In the genomic region with DNA sequence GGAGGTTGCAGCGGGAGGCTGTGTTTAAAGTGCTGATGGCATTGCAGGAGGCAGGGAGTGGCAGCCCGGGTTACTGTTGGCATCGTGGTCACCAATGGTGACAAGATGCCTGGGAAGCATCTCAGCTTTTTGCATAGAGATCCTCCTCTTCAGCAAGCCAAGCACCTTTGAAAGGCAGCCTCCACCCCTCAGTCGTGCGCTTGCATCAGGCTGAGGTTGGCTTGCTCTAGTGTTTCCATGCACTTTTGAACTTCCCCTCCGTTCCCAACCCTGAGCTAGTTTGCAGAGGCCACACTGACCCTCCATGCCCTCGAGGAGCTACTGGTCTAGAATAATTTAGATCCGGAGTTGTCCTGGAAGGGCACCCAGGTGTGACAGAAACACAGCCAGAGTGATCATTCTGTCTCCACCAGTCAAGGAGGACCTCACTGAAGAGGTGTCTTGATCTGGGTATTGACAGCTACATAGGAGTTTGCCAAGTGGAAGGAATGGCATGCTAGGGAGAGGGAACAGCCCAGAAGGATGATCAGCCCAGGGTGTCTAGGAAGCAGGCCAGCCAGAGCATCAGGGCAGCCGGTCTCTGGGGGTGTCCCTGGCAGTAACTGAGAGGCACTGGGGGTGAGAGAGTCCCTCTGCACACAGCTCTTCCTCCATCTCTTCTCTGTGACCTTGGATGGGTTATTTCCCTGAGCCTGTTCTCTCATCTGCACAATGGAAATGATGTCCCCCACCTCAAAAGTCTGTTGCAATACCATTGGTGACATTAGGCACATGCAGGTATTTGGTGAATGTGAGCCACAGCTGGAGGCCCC, we compare ENCODE assay signal across 34 cellular contexts. TPM values are rescaled to one million over a fixed set of nuclear protein-coding genes. Genes with fewer than 3 reads are reported as not detected.
A peak's percentile ranks its signal among the peaks of the same experiment; 100 is the strongest.
DNase-seq lines count a peak whose midpoint lies in the region; ATAC-seq, FAIRE-seq and TF ChIP-seq lines count a peak whose summit lies in the region.
"Had no signal": no experiment of that assay in that cellular context is flagged by ENCODE, and none has a peak within 500 bp of the region (broad histone marks: within the 10 kb centered on the region; RNA-seq: fewer than 3 reads in every experiment).

No MANE protein-coding gene starts in this region.

- FAIRE-seq in H1 (lab: Jason Lieb, UNC): no peak
- FAIRE-seq: D721Med, GM12891 had no signal

- H3K23ac ChIP-seq in H1 (ENCODE audit: insufficient read length): no peak overlapping the region

- no peak overlapping the region; the same call in 1 of the 2 replicates for H4K8ac ChIP-seq in H1 (ENCODE audit: extremely low read depth, insufficient read depth, low read length)

- TF ChIP-seq EP300 in H1 (IDR thresholded peaks at IDR 0.05; ENCODE audit: borderline replicate concordance in 1 of 2, low read depth in 2 of 2, low read length in 2 of 2): no peak

- H3K4me2 ChIP-seq in H1 (ENCODE audit: insufficient read depth in 1 of 2, low read depth in 2 of 2, low read length in 2 of 2) (peak overlapping the region in 1 of 2 experiments; percentile 17; a peak in 1 of 4 replicates), smooth muscle cell (peak overlapping the region; percentile 31)

- TF ChIP-seq POLR2A in NB4 (IDR thresholded peaks at IDR 0.05; ENCODE audit: extremely low read depth, insufficient read length): no peak
- TF ChIP-seq POLR2A in H1 (IDR thresholded peaks at IDR 0.05; ENCODE audit: control extremely low read depth in 1 of 2, low read depth in 2 of 2, low read length in 2 of 2): no peak

- peaks cover 17% of the 10 kb centered on the region for H3F3A ChIP-seq in smooth muscle cell (ENCODE audit: low read depth)

- peak overlapping the region; percentile 78; the same call in 1 of the 2 replicates for H2BK5ac ChIP-seq in H1 (ENCODE audit: low read depth, low read length)

- H3K4me1 ChIP-seq in H1 (replicated peaks in 1 of 4; ENCODE audit: control insufficient read depth in 3 of 4, insufficient read depth in 4 of 4, low read length in 3 of 4): peaks cover 0 to 13% (median 2%) of the 10 kb centered on the region in 4 experiments; a peak in 3 of 7 replicates
- peaks cover 4% of the 10 kb centered on the region for H3K4me1 ChIP-seq in smooth muscle cell (ENCODE audit: low read depth)
- H3K4me1 ChIP-seq: body of pancreas, esophagus squamous epithelium, foreskin keratinocyte, Peyer's patch, prostate gland, sigmoid colon, tibial nerve had no signal

- peak overlapping the region; percentile 19; the same call in 1 of the 2 replicates for H2BK15ac ChIP-seq in H1 (ENCODE audit: low read length)

- intact Hi-C loops in cardiac septum (cut with DNase I) (no loop called here), Right ventricle myocardium superior (cut with DNase I) (no loop called here)

- no peaks in the 10 kb centered on the region for H3K79me1 ChIP-seq in H1 (ENCODE audit: low read depth, low read length)

- 0 out of 2 replicates have a peak overlapping the region, but pooled peaks have one; percentile 86 for H2AK5ac ChIP-seq in H1 (ENCODE audit: low read depth, low read length)

- peak overlapping the region; percentile 45 for H2BK12ac ChIP-seq in H1 (ENCODE audit: low read depth, low read length)

- no peak overlapping the region for H3K4ac ChIP-seq in H1 (replicated peaks; ENCODE audit: insufficient read length, low read depth, low read length)

- ATAC-seq in Right ventricle myocardium superior (ENCODE audit: poor library complexity) (no peak), GM18861 (IDR thresholded peaks at IDR 0.05; ENCODE audit: unreplicated experiment) (no peak)
- ATAC-seq: body of pancreas, T-helper 17 cell had no signal

- H3K36me3 ChIP-seq in H1 (ENCODE audit: control insufficient read depth in 2 of 4, insufficient read depth in 4 of 4, low read length in 3 of 4): no peaks in the 10 kb centered on the region
- H3K36me3 ChIP-seq in smooth muscle cell (ENCODE audit: low read depth): no peaks in the 10 kb centered on the region
- H3K36me3 ChIP-seq: esophagus squamous epithelium, Peyer's patch, prostate gland, sigmoid colon, tibial nerve had no signal

- peak overlapping the region; percentile 71; the same call in 1 of the 2 replicates for H3K18ac ChIP-seq in H1 (ENCODE audit: extremely low read depth, low read length)

- H2AFZ ChIP-seq in H1 (ENCODE audit: low read length) (no peak overlapping the region), smooth muscle cell (ENCODE audit: low read depth) (no peak overlapping the region)

- no peak overlapping the region for H3K56ac ChIP-seq in H1 (replicated peaks; ENCODE audit: insufficient read length, low read depth, low read length)

- peak; percentile 66 for DNase-seq in cardiac septum (ENCODE audit: low spot score)
- DNase-seq in Right ventricle myocardium superior: no peak
- DNase-seq in NB4 (ENCODE audit: low read depth): peak; percentile 37
- DNase-seq in H1 (ENCODE audit: low read depth in 1 of 2, low spot score in 2 of 2): no peak
- DNase-seq in smooth muscle cell (lab: John Stamatoyannopoulos, UW; ENCODE audit: unreplicated experiment): no peak
- DNase-seq in NCI-H2171 (lab: John Stamatoyannopoulos, UW): no peak
- no peak for DNase-seq in NCI-H446 treated with DMSO at 0.1 percent for 48 hours (lab: John Stamatoyannopoulos, UW)
- DNase-seq: activated CD4-positive, alpha-beta T cell treated with anti-CD3 and anti-CD28 coated beads, Interleukin-2, amount 50 U/mL, for 48 hours; activated CD4-positive, CD25-positive, alpha-beta regulatory T cell treated with anti-CD3 and anti-CD28 coated beads, Interleukin-2, amount 50 U/mL, for 72 hours; activated CD8-positive, alpha-beta memory T cell treated with anti-CD3 and anti-CD28 coated beads, Interleukin-2, amount 50 U/mL, for 48 hours; activated naive CD4-positive, alpha-beta T cell treated with anti-CD3 and anti-CD28 coated beads, Interleukin-2, amount 10 ng/mL, durations not matched to agents 7 days and 5 days; AML-193; body of pancreas; CD4-positive, CD25-positive, alpha-beta regulatory T cell; cerebellar nuclear complex; esophagus squamous epithelium; foreskin keratinocyte; midbrain; naive B cell; NCI-H1105 treated with DMSO at 0.1 percent for 48 hours; NCI-H526 treated with DMSO at 0.1 percent for 48 hours; sigmoid colon; stimulated activated CD4-positive, alpha-beta T cell treated with anti-CD3 and anti-CD28 coated beads, Interleukin-4, amount 100 ng/mL, for 24 hours; T-helper 17 cell had no signal

- TF ChIP-seq RAD21 in H1 (IDR thresholded peaks at IDR 0.05 in 1 of 2, conservative IDR thresholded peaks at IDR 0.05 in 1 of 2; ENCODE audit: low read depth in 2 of 2, low read length in 2 of 2): no peak

- no peaks in the 10 kb centered on the region for H3K23me2 ChIP-seq in H1 (ENCODE audit: low read depth, low read length)

- peak overlapping the region; percentile 29; the same call in 1 of the 2 replicates for H2BK20ac ChIP-seq in H1 (ENCODE audit: low read length)

- H3K9ac ChIP-seq in H1 (replicated peaks in 1 of 4; ENCODE audit: extremely low read depth in 1 of 4, low read depth in 3 of 4, low read length in 3 of 4): no peak overlapping the region
- no peak overlapping the region for H3K9ac ChIP-seq in smooth muscle cell (ENCODE audit: low read depth)

- no peak overlapping the region for H3K14ac ChIP-seq in H1 (ENCODE audit: insufficient read length)

- 81% methylated on average over 9 of the region's 9 CpGs; no CpG with 5 or more reads in 1 of the 2 experiments for WGBS in H1 (ENCODE audit: extremely low coverage in 1 of 2, insufficient coverage in 1 of 2, insufficient read length in 1 of 2, insufficient replicate concordance in 2 of 2, low coverage in 1 of 2, low lambda C conversion rate in 2 of 2, missing lambda C conversion rate in 1 of 2), 2 experiments
- 82% methylated on average over 9 of the region's 9 CpGs for WGBS in smooth muscle cell (ENCODE audit: low lambda C conversion rate)

- no peak overlapping the region for H3K27ac ChIP-seq in H1 (ENCODE audit: low read depth, low read length)
- H3K27ac ChIP-seq in smooth muscle cell (ENCODE audit: low read depth): no peak overlapping the region
- H3K27ac ChIP-seq: body of pancreas, esophagus squamous epithelium, foreskin keratinocyte, Peyer's patch, prostate gland, sigmoid colon, tibial nerve had no signal

- H3K79me2 ChIP-seq in H1 (ENCODE audit: control insufficient read depth in 1 of 2, insufficient read depth in 2 of 2, low read length in 2 of 2) (no peaks in the 10 kb centered on the region), smooth muscle cell (ENCODE audit: low read depth) (no peaks in the 10 kb centered on the region)

- CTCF ChIA-PET in H1 (lab: Charles Lee; ENCODE audit: partially characterized antibody): interaction anchor here (0.7 to 4.1 kb wide), 13 partner anchors 9 to 154 kb away, joined by 3 to 15 read pairs (median 5); no protein-coding TSS in a partner anchor

- TF ChIP-seq CTCF in NB4 (IDR thresholded peaks at IDR 0.05; ENCODE audit: low read depth, low read length): no peak
- no peak for TF ChIP-seq CTCF in H1 (IDR thresholded peaks at IDR 0.05; ENCODE audit: control extremely low read depth in 1 of 3, insufficient read depth in 1 of 3, low read depth in 1 of 3, low read length in 3 of 3)
- no peak for TF ChIP-seq CTCF in smooth muscle cell (IDR thresholded peaks at IDR 0.05; ENCODE audit: borderline replicate concordance, insufficient read depth, poor library complexity, severe bottlenecking)

- H3K27me3 ChIP-seq in H1 (replicated peaks in 1 of 4; ENCODE audit: control insufficient read depth in 3 of 4, extremely low read depth in 1 of 4, insufficient read depth in 3 of 4, low read length in 3 of 4): peaks cover 1 to 14% (median 6%) of the 10 kb centered on the region in 4 experiments
- no peaks in the 10 kb centered on the region for H3K27me3 ChIP-seq in smooth muscle cell (ENCODE audit: low read depth)
- H3K27me3 ChIP-seq: body of pancreas, Peyer's patch had no signal

- H3K9me3 ChIP-seq in H1 (ENCODE audit: insufficient read depth in 2 of 2, low read depth in 1 of 2, low read length in 1 of 2) (no peaks in the 10 kb centered on the region), smooth muscle cell (replicated peaks; ENCODE audit: low read depth) (no peaks in the 10 kb centered on the region)
- H3K9me3 ChIP-seq: body of pancreas, esophagus squamous epithelium, Peyer's patch, prostate gland, sigmoid colon, tibial nerve had no signal

- no peak overlapping the region for H4K91ac ChIP-seq in H1 (replicated peaks; ENCODE audit: insufficient read length, low read length)

- POLR2A ChIA-PET in H1 (lab: Charles Lee; ENCODE audit: partially characterized antibody): no interaction called here

- H4K5ac ChIP-seq in H1 (ENCODE audit: insufficient read length, low read depth, low read length): no peak overlapping the region

- H2BK120ac ChIP-seq in H1 (replicated peaks; ENCODE audit: low read depth, low read length): no peak overlapping the region

- no peak overlapping the region for H3K4me3 ChIP-seq in NB4 (ENCODE audit: low read depth, low read length)
- H3K4me3 ChIP-seq in H1 (ENCODE audit: extremely low read depth in 1 of 4, insufficient read depth in 2 of 4, low read depth in 3 of 4, low read length in 4 of 4): no peak overlapping the region
- H3K4me3 ChIP-seq in smooth muscle cell: no peak overlapping the region
- H3K4me3 ChIP-seq: body of pancreas, esophagus squamous epithelium, Peyer's patch, prostate gland, sigmoid colon, tibial nerve had no signal

- H4K20me1 ChIP-seq in H1 (replicated peaks in 1 of 2; ENCODE audit: control insufficient read depth in 1 of 2, insufficient read depth in 2 of 2, low read length in 2 of 2) (no peaks in the 10 kb centered on the region), smooth muscle cell (ENCODE audit: low read depth) (no peaks in the 10 kb centered on the region)

RNA-seq across cellular contexts. Expression of a gene that starts 7.7 kb away (rescaled TPM):
- total RNA-seq in cardiac septum (2.8 TPM), Right ventricle myocardium superior (1.4 TPM), smooth muscle cell (0.81 and 0.94 TPM in 2 replicates)
- not detected in 2 replicates for total RNA-seq in H1 (2021; fragmentation: NEBNext Ultra II Directional; extraction: Animal tissue kit (Norgen Biotek cat#: 25700))
- polyA plus RNA-seq in H1 (2011; rRNA removed) (0.05 and 0.08 TPM in 2 replicates), smooth muscle cell (2.2 and 4.9 TPM in 2 replicates)
- polyA plus RNA-seq in H1 (2011; cell fraction: cytosol; rRNA removed): 0.08 TPM
- polyA plus RNA-seq in H1 (2011; cell fraction: nucleus; rRNA removed): 0.07 TPM
- polyA plus RNA-seq in H1 (2012, experiment 1 of 2): 0.13 to 0.24 TPM (median 0.15 TPM) in 3 of 4 replicates, not detected in the other
- not detected for polyA plus RNA-seq in H1 (2012, experiment 2 of 2)
- 0.04 TPM for polyA plus RNA-seq in H1 (2013, experiment 1 of 2)
- polyA plus RNA-seq in H1 (2013, experiment 2 of 2): 0.13 TPM
- not detected in 2 replicates for polyA minus RNA-seq in H1 (2011; rRNA and poly(A)+ RNA removed)
- polyA minus RNA-seq in H1 (2011; cell fraction: cytosol; rRNA and poly(A)+ RNA removed): not detected
- polyA minus RNA-seq in H1 (2011; cell fraction: nucleus; rRNA and poly(A)+ RNA removed): not detected
- total RNA-seq: A673; activated T-helper 1 cell treated with anti-CD3 and anti-CD28 coated beads, Interleukin-12 subunit alpha, Interleukin-12 subunit beta, Interleukin-2, Interleukin-4 antibody, amounts not matched to agents 30 ng/mL and 10 ng/mL and 1 ng/mL, durations not matched to agents 14 hours and 24 hours and 36 hours; body of pancreas; CD4-positive, CD25-positive, alpha-beta regulatory T cell; HT-29; Peyer's patch; SK-MEL-5; T-helper 17 cell had no signal

Comparison
In these comparisons a context has a peak if more than half of its experiments do, and no peak if none do; other contexts are left out.
1. DNase-seq: peak in cardiac septum (single experiment) and NB4 (single experiment); none in Right ventricle myocardium superior (single experiment), H1 (0 of 2), smooth muscle cell (single experiment), NCI-H2171 (single experiment) and NCI-H446 treated with DMSO at 0.1 percent for 48 hours (single experiment).